ENCODE assay signal across 1 cellular context in genomic region chrX:115897956-115898355, GRCh38.
TF ChIP-seq lines count a peak whose summit lies in the region.

No MANE protein-coding gene starts in this region.

TF ChIP-seq in HepG2, 621 proteins besides CTCF, POLR2A, EP300 and RAD21 (continued from another document):
- no peak for TF ChIP-seq ARID4A (CRISPR knock-in tag; IDR thresholded peaks at IDR 0.05; ENCODE audit: borderline replicate concordance)
TF ChIP-seq in HepG2: peak in this region for 0.
